ENCODE assay signal across 18 cellular contexts in genomic region chr3:113295463-113295862, GRCh38.
"Had no signal": no experiment of that assay in that cellular context is flagged by ENCODE, and none has a peak within 500 bp of the region (broad histone marks: within the 10 kb centered on the region; RNA-seq: fewer than 3 reads in every experiment).

No MANE protein-coding gene starts in this region.

- ATAC-seq: K562, Panc1, Right ventricle myocardium inferior had no signal

- DNase-seq: Kasumi-1, MV-4-11, NCI-H1048, NCI-H1105, NCI-H1417, NCI-H1436 treated with DMSO at 0.1 percent for 48 hours, NCI-H1694, NCI-H187 treated with DMSO at 0.1 percent for 48 hours, NCI-H2029 treated with DMSO at 0.1 percent for 48 hours, NCI-H2171 treated with DMSO at 0.1 percent for 48 hours, NCI-H2227 treated with DMSO at 0.1 percent for 48 hours, NCI-H524, NCI-H526 treated with DMSO at 0.1 percent for 48 hours, NCI-H748 treated with DMSO at 0.1 percent for 48 hours, SHP77 treated with DMSO at 0.1 percent for 48 hours had no signal
